ENCODE assay signal across 35 cellular contexts in the genomic region with DNA sequence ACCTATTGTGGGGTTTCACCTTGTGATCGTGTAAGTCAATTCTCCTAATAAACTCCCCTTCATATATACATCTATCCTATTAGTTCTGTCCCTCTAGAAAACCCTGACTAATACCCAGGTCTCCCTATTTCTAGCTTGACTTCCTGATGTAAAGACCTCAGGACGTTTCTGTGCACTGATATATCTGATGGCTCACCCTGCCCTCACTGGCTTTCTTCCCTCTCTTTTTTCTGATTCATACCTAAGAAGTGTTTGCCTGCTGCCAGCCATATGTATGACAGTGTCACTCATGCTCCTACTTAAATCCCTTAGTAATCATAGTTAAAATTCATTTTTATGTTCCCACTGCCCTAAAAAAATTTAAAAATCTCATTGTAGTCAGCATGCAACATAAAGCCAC.
"Had no signal": no experiment of that assay in that cellular context is flagged by ENCODE, and none has a peak within 500 bp of the region (broad histone marks: within the 10 kb centered on the region; RNA-seq: fewer than 3 reads in every experiment).

No MANE protein-coding gene starts in this region.

- DNase-seq: activated CD4-positive, alpha-beta memory T cell treated with anti-CD3 and anti-CD28 coated beads, Interleukin-2, amount 10 ng/mL, durations not matched to agents 7 days and 5 days; activated CD4-positive, alpha-beta T cell treated with anti-CD3 and anti-CD28 coated beads for 1 hour; activated CD4-positive, alpha-beta T cell treated with anti-CD3 and anti-CD28 coated beads for 36 hours; activated CD4-positive, alpha-beta T cell treated with anti-CD3 and anti-CD28 coated beads for 48 hours; activated CD4-positive, alpha-beta T cell treated with anti-CD3 and anti-CD28 coated beads, Interleukin-2, amount 10 ng/mL, durations not matched to agents 7 days and 5 days; activated CD4-positive, alpha-beta T cell treated with anti-CD3 and anti-CD28 coated beads, Interleukin-2, amount 50 U/mL, for 48 hours; activated CD4-positive, CD25-positive, alpha-beta regulatory T cell; activated CD8-positive, alpha-beta memory T cell treated with anti-CD3 and anti-CD28 coated beads for 24 hours; activated CD8-positive, alpha-beta memory T cell treated with anti-CD3 and anti-CD28 coated beads, Interleukin-2, amount 10 ng/mL, durations not matched to agents 7 days and 5 days; activated CD8-positive, alpha-beta memory T cell treated with anti-CD3 and anti-CD28 coated beads, Interleukin-2, amount 50 U/mL, for 48 hours; activated CD8-positive, alpha-beta T cell treated with anti-CD3 and anti-CD28 coated beads, Interleukin-2, amount 10 ng/mL, durations not matched to agents 7 days and 5 days; activated effector memory CD4-positive, alpha-beta T cell treated with anti-CD3 and anti-CD28 coated beads, Interleukin-2, amount 50 U/mL, for 16 hours; activated gamma-delta T cell treated with Interleukin-2 at 50 U/mL for 16 hours; activated naive CD4-positive, alpha-beta T cell; activated naive CD4-positive, alpha-beta T cell treated with anti-CD3 and anti-CD28 coated beads for 36 hours; activated naive CD4-positive, alpha-beta T cell treated with anti-CD3 and anti-CD28 coated beads, Interleukin-2, amount 50 U/mL, for 16 hours; activated naive CD8-positive, alpha-beta T cell treated with anti-CD3 and anti-CD28 coated beads for 36 hours; activated T-cell treated with anti-CD3 and anti-CD28 coated beads, Interleukin-2, amount 50 U/mL, for 24 hours; activated T-cell treated with anti-CD3 and anti-CD28 coated beads, Interleukin-2, amount 50 U/mL, for 48 hours; adrenal gland; amniotic stem cell; aorta; body of pancreas; brain microvascular endothelial cell; central memory CD4-positive, alpha-beta T cell; T-helper 1 cell; T-helper 9 cell had no signal

- FAIRE-seq: astrocyte, colon, TTC549 had no signal

- ATAC-seq: activated CD4-positive, alpha-beta T cell treated with anti-CD3 and anti-CD28 coated beads for 36 hours; activated CD4-positive, CD25-positive, alpha-beta regulatory T cell treated with anti-CD3 and anti-CD28 coated beads, Interleukin-2, amount 50 U/mL, for 24 hours; activated CD8-positive, alpha-beta memory T cell treated with anti-CD3 and anti-CD28 coated beads, Interleukin-2, amount 10 ng/mL, durations not matched to agents 7 days and 5 days; activated CD8-positive, alpha-beta T cell treated with anti-CD3 and anti-CD28 coated beads, Interleukin-2, amount 10 ng/mL, durations not matched to agents 7 days and 5 days; activated naive CD4-positive, alpha-beta T cell treated with anti-CD3 and anti-CD28 coated beads, Interleukin-2, amount 50 U/mL, for 72 hours; body of pancreas had no signal

- H3K36me3 Mint-ChIP-seq: activated CD8-positive, alpha-beta memory T cell treated with anti-CD3 and anti-CD28 coated beads, Interleukin-2, amount 10 ng/mL, durations not matched to agents 7 days and 5 days; activated naive CD4-positive, alpha-beta T cell treated with anti-CD3 and anti-CD28 coated beads, Interleukin-2, amount 50 U/mL, for 72 hours; activated naive CD8-positive, alpha-beta T cell treated with anti-CD3 and anti-CD28 coated beads for 36 hours had no signal

- H3K4me3 Mint-ChIP-seq: activated CD4-positive, alpha-beta memory T cell treated with anti-CD3 and anti-CD28 coated beads, Interleukin-2, amount 10 ng/mL, durations not matched to agents 7 days and 5 days; activated CD4-positive, alpha-beta T cell treated with anti-CD3 and anti-CD28 coated beads for 36 hours; activated CD4-positive, alpha-beta T cell treated with anti-CD3 and anti-CD28 coated beads, Interleukin-2, amount 10 ng/mL, durations not matched to agents 7 days and 5 days; activated CD8-positive, alpha-beta memory T cell treated with anti-CD3 and anti-CD28 coated beads, Interleukin-2, amount 10 ng/mL, durations not matched to agents 7 days and 5 days; activated CD8-positive, alpha-beta T cell treated with anti-CD3 and anti-CD28 coated beads, Interleukin-2, amount 10 ng/mL, durations not matched to agents 7 days and 5 days; activated naive CD4-positive, alpha-beta T cell treated with anti-CD3 and anti-CD28 coated beads for 36 hours; activated naive CD8-positive, alpha-beta T cell treated with anti-CD3 and anti-CD28 coated beads for 36 hours; activated T-cell treated with anti-CD3 and anti-CD28 coated beads, Interleukin-2, amount 50 U/mL, for 24 hours; T-helper 1 cell treated with Interleukin-12 subunit alpha and Interleukin-12 subunit beta and Interleukin-4 antibody, amounts not matched to agents 30 μg/mL and 1 μg/mL, for 36 hours had no signal

- H3K9me3 ChIP-seq: adrenal gland, body of pancreas had no signal

- H3K27ac ChIP-seq: adrenal gland, body of pancreas, brain microvascular endothelial cell, breast epithelium, VCaP had no signal

- H3K27me3 Mint-ChIP-seq: activated CD4-positive, alpha-beta memory T cell treated with anti-CD3 and anti-CD28 coated beads, Interleukin-2, amount 10 ng/mL, durations not matched to agents 7 days and 5 days; activated CD4-positive, alpha-beta T cell treated with anti-CD3 and anti-CD28 coated beads for 36 hours; activated CD4-positive, alpha-beta T cell treated with anti-CD3 and anti-CD28 coated beads, Interleukin-2, amount 10 ng/mL, durations not matched to agents 7 days and 5 days; activated CD8-positive, alpha-beta memory T cell treated with anti-CD3 and anti-CD28 coated beads, Interleukin-2, amount 10 ng/mL, durations not matched to agents 7 days and 5 days; activated naive CD8-positive, alpha-beta T cell treated with anti-CD3 and anti-CD28 coated beads for 36 hours; activated T-cell treated with anti-CD3 and anti-CD28 coated beads, Interleukin-2, amount 50 U/mL, for 24 hours had no signal

- H3K27ac Mint-ChIP-seq: activated CD4-positive, alpha-beta memory T cell treated with anti-CD3 and anti-CD28 coated beads, Interleukin-2, amount 10 ng/mL, durations not matched to agents 7 days and 5 days; activated CD4-positive, alpha-beta T cell treated with anti-CD3 and anti-CD28 coated beads for 36 hours; activated CD4-positive, alpha-beta T cell treated with anti-CD3 and anti-CD28 coated beads, Interleukin-2, amount 10 ng/mL, durations not matched to agents 7 days and 5 days; activated CD8-positive, alpha-beta memory T cell treated with anti-CD3 and anti-CD28 coated beads, Interleukin-2, amount 10 ng/mL, durations not matched to agents 7 days and 5 days; activated CD8-positive, alpha-beta T cell treated with anti-CD3 and anti-CD28 coated beads, Interleukin-2, amount 10 ng/mL, durations not matched to agents 7 days and 5 days; activated naive CD4-positive, alpha-beta T cell treated with anti-CD3 and anti-CD28 coated beads for 36 hours; activated naive CD4-positive, alpha-beta T cell treated with anti-CD3 and anti-CD28 coated beads, Interleukin-2, amount 50 U/mL, for 72 hours; activated naive CD8-positive, alpha-beta T cell treated with anti-CD3 and anti-CD28 coated beads for 36 hours; activated T-cell treated with anti-CD3 and anti-CD28 coated beads, Interleukin-2, amount 50 U/mL, for 24 hours; T-helper 1 cell treated with Interleukin-12 subunit alpha and Interleukin-12 subunit beta and Interleukin-4 antibody, amounts not matched to agents 30 μg/mL and 1 μg/mL, for 36 hours had no signal

- H3K4me1 Mint-ChIP-seq: activated CD4-positive, alpha-beta T cell treated with anti-CD3 and anti-CD28 coated beads for 36 hours; activated CD4-positive, alpha-beta T cell treated with anti-CD3 and anti-CD28 coated beads, Interleukin-2, amount 10 ng/mL, durations not matched to agents 7 days and 5 days; activated naive CD8-positive, alpha-beta T cell treated with anti-CD3 and anti-CD28 coated beads for 36 hours had no signal

- H3K27me3 ChIP-seq: adrenal gland, body of pancreas, brain microvascular endothelial cell, breast epithelium had no signal

- H3K4me3 ChIP-seq: adrenal gland, body of pancreas, breast epithelium had no signal

- H3K36me3 ChIP-seq: adrenal gland, brain microvascular endothelial cell, breast epithelium had no signal

- H3K4me1 ChIP-seq: adrenal gland, body of pancreas, breast epithelium had no signal
